In genomic region chr10:48501806-48502771, GRCh38 we compare ENCODE assay signal across 23 cellular contexts.
DNase-seq lines count a peak whose midpoint lies in the region; ATAC-seq, FAIRE-seq and TF ChIP-seq lines count a peak whose summit lies in the region.
"Had no signal": no experiment of that assay in that cellular context is flagged by ENCODE, and none has a peak within 500 bp of the region (broad histone marks: within the 10 kb centered on the region; RNA-seq: fewer than 3 reads in every experiment).

No MANE protein-coding gene starts in this region.

- H3K36me3 Mint-ChIP-seq in type B pancreatic cell = no peaks in the 10 kb centered on the region
- H3K36me3 Mint-ChIP-seq: activated naive CD8-positive, alpha-beta T cell treated with anti-CD3 and anti-CD28 coated beads, Interleukin-2, amount 10 ng/mL, durations not matched to agents 7 days and 5 days; WTC11 had no signal

- H3K4me3 Mint-ChIP-seq in type B pancreatic cell = no peak overlapping the region
- H3K4me3 Mint-ChIP-seq: activated naive CD8-positive, alpha-beta T cell treated with anti-CD3 and anti-CD28 coated beads, Interleukin-2, amount 10 ng/mL, durations not matched to agents 7 days and 5 days; activated T-helper 17 cell treated with anti-CD3 and anti-CD28 coated beads, Interleukin-2, amount 50 U/mL, for 72 hours; nephron progenitor cell; WTC11 had no signal

- FAIRE-seq in kidney (lab: Jason Lieb, UNC) = no peak

- H3K9ac ChIP-seq in kidney (ENCODE audit: low read length in 2 of 2) = no peak overlapping the region

- DNase-seq in activated CD8-positive, alpha-beta memory T cell treated with anti-CD3 and anti-CD28 coated beads for 24 hours = peak; percentile 32
- no peak for DNase-seq in activated CD8-positive, alpha-beta memory T cell treated with anti-CD3 and anti-CD28 coated beads, Interleukin-2, amount 50 U/mL, for 4 hours
- peak; percentile 22 for DNase-seq in OCI-M1 (lab: John Stamatoyannopoulos, UW)
- DNase-seq in kidney = peak; percentile 39
- DNase-seq in type B pancreatic cell (ENCODE audit: extremely low spot score, unreplicated experiment) = peak; percentile 43
- DNase-seq in amniotic stem cell (lab: John Stamatoyannopoulos, UW) = no peak
- DNase-seq: activated naive CD8-positive, alpha-beta T cell treated with anti-CD3 and anti-CD28 coated beads, Interleukin-2, amount 10 ng/mL, durations not matched to agents 7 days and 5 days; body of pancreas; foreskin keratinocyte; hypothalamus; Karpas-422; NCI-H2107; nephron progenitor cell; stimulated activated CD4-positive, alpha-beta T cell treated with anti-CD3 and anti-CD28 coated beads, Interleukin-4, amount 100 ng/mL, for 4 hours; substantia nigra had no signal

- H3K36me3 ChIP-seq in kidney (ENCODE audit: control insufficient read depth in 1 of 2, insufficient read depth in 2 of 2, low read length in 2 of 2) = no peaks in the 10 kb centered on the region
- H3K36me3 ChIP-seq: Peyer's patch, vagina had no signal

- H3K27ac ChIP-seq in kidney (ENCODE audit: low read depth in 2 of 2, low read length in 2 of 2) = no peak overlapping the region
- H3K27ac ChIP-seq: body of pancreas, C4-2B, foreskin keratinocyte, Peyer's patch, psoas muscle, vagina had no signal

- H3K4me3 ChIP-seq in kidney (ENCODE audit: low read length in 2 of 2) = no peak overlapping the region
- H3K4me3 ChIP-seq: body of pancreas, Peyer's patch, psoas muscle, vagina had no signal

- H3K9me3 ChIP-seq in kidney (ENCODE audit: control insufficient read depth in 1 of 2, low read length in 2 of 2) = no peaks in the 10 kb centered on the region
- H3K9me3 ChIP-seq: body of pancreas, Peyer's patch, psoas muscle, vagina had no signal

- ATAC-seq in esophagus mucosa = no peak
- ATAC-seq in HG03097 (IDR thresholded peaks at IDR 0.05; ENCODE audit: low FRiP score, unreplicated experiment) = no peak
- ATAC-seq: activated T-helper 17 cell treated with anti-CD3 and anti-CD28 coated beads, Interleukin-2, amount 50 U/mL, for 72 hours; body of pancreas; foreskin keratinocyte; WTC11 had no signal

- H3K9me3 Mint-ChIP-seq in type B pancreatic cell = no peaks in the 10 kb centered on the region
- H3K9me3 Mint-ChIP-seq: activated naive CD8-positive, alpha-beta T cell treated with anti-CD3 and anti-CD28 coated beads, Interleukin-2, amount 10 ng/mL, durations not matched to agents 7 days and 5 days; activated T-helper 17 cell treated with anti-CD3 and anti-CD28 coated beads, Interleukin-2, amount 50 U/mL, for 72 hours; nephron progenitor cell; WTC11 had no signal

- H3K4me1 Mint-ChIP-seq in type B pancreatic cell (ENCODE audit: unreplicated experiment) = peaks cover 23% of the 10 kb centered on the region
- H3K4me1 Mint-ChIP-seq: activated T-helper 17 cell treated with anti-CD3 and anti-CD28 coated beads, Interleukin-2, amount 50 U/mL, for 72 hours had no signal

- TF ChIP-seq CTCF in kidney (IDR thresholded peaks at IDR 0.05; ENCODE audit: borderline replicate concordance, extremely low read depth, insufficient read depth) (no peak), type B pancreatic cell (conservative IDR thresholded peaks at IDR 0.05) (no peak)

- H3K4me1 ChIP-seq in kidney (ENCODE audit: control insufficient read depth in 1 of 2, insufficient read depth in 1 of 2, low read depth in 1 of 2, low read length in 2 of 2) = no peaks in the 10 kb centered on the region
- H3K4me1 ChIP-seq: body of pancreas, foreskin keratinocyte, Peyer's patch, psoas muscle had no signal

- intact Hi-C loops in kidney (cut with DNase I) = no loop called here

- no peak overlapping the region for H3K27ac Mint-ChIP-seq in type B pancreatic cell
- H3K27ac Mint-ChIP-seq: activated naive CD8-positive, alpha-beta T cell treated with anti-CD3 and anti-CD28 coated beads, Interleukin-2, amount 10 ng/mL, durations not matched to agents 7 days and 5 days; activated T-helper 17 cell treated with anti-CD3 and anti-CD28 coated beads, Interleukin-2, amount 50 U/mL, for 72 hours; nephron progenitor cell; WTC11 had no signal

- peaks cover 10% of the 10 kb centered on the region for H3K27me3 Mint-ChIP-seq in type B pancreatic cell

Comparison
In these comparisons a context has a peak if more than half of its experiments do, and no peak if none do; other contexts are left out.
1. DNase-seq: peak in activated CD8-positive, alpha-beta memory T cell treated with anti-CD3 and anti-CD28 coated beads for 24 hours (single experiment), OCI-M1 (single experiment), kidney (single experiment) and type B pancreatic cell (single experiment); none in activated CD8-positive, alpha-beta memory T cell treated with anti-CD3 and anti-CD28 coated beads, Interleukin-2, amount 50 U/mL, for 4 hours (single experiment) and amniotic stem cell (single experiment).